ENCODE assay signal across 9 cellular contexts in genomic region chr6:3457710-3458605, GRCh38. TPM values are rescaled to one million over a fixed set of nuclear protein-coding genes. Genes with fewer than 3 reads are reported as not detected.
A peak's percentile ranks its signal among the peaks of the same experiment; 100 is the strongest.
DNase-seq lines count a peak whose midpoint lies in the region; ATAC-seq, FAIRE-seq and TF ChIP-seq lines count a peak whose summit lies in the region.
"Had no signal": no experiment of that assay in that cellular context is flagged by ENCODE, and none has a peak within 500 bp of the region (broad histone marks: within the 10 kb centered on the region; RNA-seq: fewer than 3 reads in every experiment).

No MANE protein-coding gene starts in this region.

- H3K4me1 ChIP-seq in GM23248 (ENCODE audit: insufficient read depth), result peaks cover 21% of the 10 kb centered on the region
- peaks cover 7% of the 10 kb centered on the region for H3K4me1 ChIP-seq in psoas muscle

- in situ Hi-C loops in GM23248 (cut with MboI), result loop anchor here (25.0 kb wide), 1 partner anchor 254 kb away; no protein-coding TSS in a partner anchor

- ATAC-seq in psoas muscle (peak; percentile 38 to 73 (median 68)), GM19452 (IDR thresholded peaks at IDR 0.05; ENCODE audit: unreplicated experiment) (no peak)

- H3K9me2 ChIP-seq in GM23248 (ENCODE audit: insufficient read depth), result no peaks in the 10 kb centered on the region

- H3K36me3 ChIP-seq in GM23248 (ENCODE audit: low read depth), result no peaks in the 10 kb centered on the region
- no peaks in the 10 kb centered on the region for H3K36me3 ChIP-seq in psoas muscle (ENCODE audit: insufficient read depth in 1 of 2, low read depth in 1 of 2)
- H3K36me3 ChIP-seq: SJSA1 had no signal

- H3K27ac ChIP-seq in GM23248 (no peak overlapping the region), psoas muscle (peak overlapping the region; percentile 80)
- H3K27ac ChIP-seq: SJSA1 had no signal

- no peaks in the 10 kb centered on the region for H4K20me1 ChIP-seq in GM23248 (ENCODE audit: insufficient read depth)

- no peak for FAIRE-seq in H54 (lab: Jason Lieb, UNC)

- H3K79me2 ChIP-seq in GM23248 (ENCODE audit: insufficient read depth), result peaks cover 31% of the 10 kb centered on the region

- TF ChIP-seq POLR2A in H54 (IDR thresholded peaks at IDR 0.05; ENCODE audit: low read depth, low read length), result no peak

- peaks cover 15% of the 10 kb centered on the region for H3F3A ChIP-seq in GM23248 (ENCODE audit: insufficient read depth)

- no peak for TF ChIP-seq CTCF in psoas muscle (IDR thresholded peaks at IDR 0.05)

- H3K27me3 ChIP-seq in GM23248 (replicated peaks; ENCODE audit: insufficient read depth) (no peaks in the 10 kb centered on the region), psoas muscle (ENCODE audit: insufficient read depth in 3 of 3, low read length in 2 of 3) (no peaks in the 10 kb centered on the region)

- peak overlapping the region; percentile 62 for H3K4me2 ChIP-seq in GM23248 (ENCODE audit: unreplicated experiment)

- DNase-seq in GM23248 (peak; percentile 27), NCI-H510A (lab: John Stamatoyannopoulos, UW) (peak; percentile 49), anterior cingulate cortex (lab: John Stamatoyannopoulos, UW) (peak in 51 of 58 donors; percentile 12 to 69 (median 44)), hippocampal formation (lab: John Stamatoyannopoulos, UW) (peak; percentile 59 to 66), psoas muscle (peak in 1 of 2 donors; percentile 70), H54 (ENCODE audit: insufficient read length, low spot score) (no peak), NCI-H1694 (lab: John Stamatoyannopoulos, UW) (no peak)

- intact Hi-C loops in psoas muscle (cut with DNase I), result loop anchor here (2.0 to 10.0 kb wide), 5 partner anchors 36 to 176 kb away; no protein-coding TSS in a partner anchor

- 61 to 70% methylated on average over 26 to 29 of the region's 29 CpGs for WGBS in GM23248 (ENCODE audit: low coverage in 1 of 2, low lambda C conversion rate in 2 of 2, missing lambda C conversion rate in 2 of 2), 2 experiments
- WGBS in psoas muscle, 3 donors, result 23 to 27% (median 26%) methylated on average over 29 of the region's 29 CpGs

- H3K9ac ChIP-seq in GM23248, result no peak overlapping the region

- H3K4me3 ChIP-seq in GM23248, result peak overlapping the region; percentile 72
- H3K4me3 ChIP-seq in psoas muscle, result peak overlapping the region; percentile 78

- H3K9me3 ChIP-seq in GM23248 (ENCODE audit: low read depth) (no peaks in the 10 kb centered on the region), psoas muscle (no peaks in the 10 kb centered on the region)
- H3K9me3 ChIP-seq: SJSA1 had no signal

- H2AFZ ChIP-seq in GM23248, result peak overlapping the region; percentile 84

RNA-seq across cellular contexts. Expression of gene SLC22A23, which starts 1.1 kb away (rescaled TPM):
- total RNA-seq in GM23248 (2014; rRNA removed; shearing (Covaris generic)), result 7.3 and 9.5 TPM in 2 replicates
- polyA plus RNA-seq in GM23248 (2016; fragmentation: Nextera tagmentation; extraction: Ambion mirVana) (2.4 TPM in 2 replicates), psoas muscle (1 to 10 TPM; 4.6 to 7.8 (median 5.1) TPM)
- 10 to 100 TPM in 3 of 4 donors, 1 to 10 TPM in 1; 8.7 to 13.7 (median 13.2) TPM for total RNA-seq in psoas muscle

Comparison
In these comparisons a context has a peak if more than half of its experiments do, and no peak if none do; other contexts are left out.
1. DNase-seq: peak in GM23248 (single experiment), NCI-H510A (single experiment), anterior cingulate cortex (51 of 58) and hippocampal formation (2 of 2); none in H54 (single experiment) and NCI-H1694 (single experiment).